8 cellular contexts compared by ENCODE assay signal in the genomic region with DNA sequence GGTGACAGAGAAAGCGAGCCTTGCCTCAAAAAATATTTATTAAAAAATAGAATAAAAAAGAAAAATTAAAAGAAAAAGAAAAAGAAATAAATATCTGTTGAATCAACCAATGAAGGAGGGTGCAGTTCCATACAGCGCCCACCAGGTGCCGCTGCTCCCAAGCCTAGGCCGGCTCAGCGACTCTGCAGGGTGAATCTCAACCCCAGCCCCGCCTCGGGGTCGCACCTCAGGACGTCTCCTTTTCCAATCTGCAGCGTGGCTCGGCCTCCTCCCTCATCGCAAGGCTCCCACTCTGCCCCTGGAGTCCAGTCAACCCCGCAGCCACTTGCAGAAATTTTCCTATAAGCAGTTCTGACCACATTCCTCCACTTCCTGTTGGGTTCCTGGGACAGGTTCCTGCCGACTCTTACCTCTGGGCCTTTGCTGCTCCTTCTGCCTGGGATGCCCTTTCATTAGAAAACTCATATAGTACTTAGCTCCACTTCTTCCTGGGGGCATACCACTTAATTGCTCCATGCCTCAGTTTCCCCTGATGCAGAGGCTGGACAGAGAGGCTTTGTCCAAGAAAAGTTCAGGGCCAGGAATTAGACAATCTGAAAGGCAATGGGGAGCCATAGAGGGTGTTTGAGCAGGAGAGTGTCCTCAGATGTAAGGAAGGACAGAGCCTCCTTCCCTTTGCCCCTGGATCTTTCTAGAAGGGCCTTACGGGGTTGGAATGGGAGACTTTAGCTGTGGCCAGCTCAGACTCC. TPM values are rescaled to one million over a fixed set of nuclear protein-coding genes. Genes with fewer than 3 reads are reported as not detected.
DNase-seq lines count a peak whose midpoint lies in the region; ATAC-seq and TF ChIP-seq lines count a peak whose summit lies in the region.

No MANE protein-coding gene starts in this region.

- DNase-seq in AG08396 (ENCODE audit: low spot score) (peak; percentile 79), H4 (ENCODE audit: low spot score) (peak; percentile 47), Peyer's patch (peak in 2 of 3 donors; percentile 71 to 82), activated T-helper 1 cell treated with Interleukin-2 at 50 U/mL for 16 hours (ENCODE audit: low read depth) (peak; percentile 49), fibroblast of the conjunctiva (ENCODE audit: low read depth) (peak; percentile 12), ovary (peak; percentile 22 to 65 (median 41)), type B pancreatic cell (ENCODE audit: extremely low spot score, unreplicated experiment) (peak; percentile 81)

- peaks cover 24% of the 10 kb centered on the region for H3K27me3 Mint-ChIP-seq in type B pancreatic cell

- TF ChIP-seq EP300 in ovary (IDR thresholded peaks at IDR 0.05): no peak

- H3K36me3 ChIP-seq in Peyer's patch: no peaks in the 10 kb centered on the region
- H3K36me3 ChIP-seq in ovary: no peaks in the 10 kb centered on the region

- TF ChIP-seq POLR2A in Peyer's patch (IDR thresholded peaks at IDR 0.05) (no peak), ovary (IDR thresholded peaks at IDR 0.05) (no peak)

- no peaks in the 10 kb centered on the region for H3K9me3 Mint-ChIP-seq in type B pancreatic cell

- intact Hi-C loops in ovary (cut with DNase I): loop anchor here (5.0 to 10.0 kb wide), 3 partner anchors 420 to 430 kb away; partner anchors contain the start of gene OR1M1 (in 1 of the 4)

- peaks cover 0 to 8% (median 2%) of the 10 kb centered on the region in 4 donors for H3K4me1 ChIP-seq in Peyer's patch
- H3K4me1 ChIP-seq in ovary (ENCODE audit: insufficient read depth): peaks cover 1% of the 10 kb centered on the region

- no peaks in the 10 kb centered on the region for H3K36me3 Mint-ChIP-seq in type B pancreatic cell

- WGBS in ovary, 3 donors: 5 to 6% (median 5%) methylated on average over 15 of the region's 15 CpGs

- TF ChIP-seq CTCF in Peyer's patch (IDR thresholded peaks at IDR 0.05) (peak; percentile 78 to 99 (median 88)), ovary (IDR thresholded peaks at IDR 0.05) (peak; percentile 48 to 90 (median 70)), type B pancreatic cell (conservative IDR thresholded peaks at IDR 0.05) (peak; percentile 99)

- ATAC-seq in HG03175 (IDR thresholded peaks at IDR 0.05; ENCODE audit: unreplicated experiment): no peak

- H3K4me1 Mint-ChIP-seq in type B pancreatic cell (ENCODE audit: unreplicated experiment): no peaks in the 10 kb centered on the region

- H3K9me3 ChIP-seq in Peyer's patch (no peaks in the 10 kb centered on the region), ovary (no peaks in the 10 kb centered on the region)

- H3K4me3 Mint-ChIP-seq in type B pancreatic cell: peak overlapping the region; percentile 78

- no peak overlapping the region for H3K27ac Mint-ChIP-seq in type B pancreatic cell

- H3K27ac ChIP-seq in Peyer's patch: no peak overlapping the region
- no peak overlapping the region for H3K27ac ChIP-seq in ovary

- H3K27me3 ChIP-seq in Peyer's patch (no peaks in the 10 kb centered on the region), ovary (no peaks in the 10 kb centered on the region)

- H3K4me3 ChIP-seq in Peyer's patch (peak overlapping the region in 1 of 4 donors; percentile 31), ovary (no peak overlapping the region)

RNA-seq across cellular contexts. Expression of gene NFILZ, which starts 24.3 kb away (rescaled TPM):
- total RNA-seq in H4 (2014; rRNA removed; shearing (Covaris generic)): not detected in 2 replicates
- not detected for total RNA-seq in Peyer's patch
- not detected for total RNA-seq in ovary
- not detected for polyA plus RNA-seq in ovary
- total RNA-seq in type B pancreatic cell (ENCODE audit: low replicate concordance): not detected in 2 replicates

RNA-seq across cellular contexts. Expression of gene ACTL9, which starts 43.8 kb away (rescaled TPM):
- total RNA-seq in H4 (2014; rRNA removed; shearing (Covaris generic)): not detected in 2 replicates
- total RNA-seq in Peyer's patch (not detected), ovary (not detected), type B pancreatic cell (ENCODE audit: low replicate concordance) (not detected in 2 replicates)
- not detected for polyA plus RNA-seq in ovary

RNA-seq across cellular contexts. Expression of gene ADAMTS10, which starts 44.2 kb away (rescaled TPM):
- 0.62 and 0.83 TPM in 2 replicates for total RNA-seq in H4 (2014; rRNA removed; shearing (Covaris generic))
- total RNA-seq in Peyer's patch (10 to 100 TPM in 3 of 4 donors, not detected in 1; 26.5 to 92.4 (median 37.2) TPM), ovary (10 to 100 TPM; 22.4 to 49.3 (median 37.4) TPM), type B pancreatic cell (ENCODE audit: low replicate concordance) (6.4 and 59.2 TPM in 2 replicates)
- 10 to 100 TPM in 1 of 2 donors, 1 to 10 TPM in 1; 6.2 to 37.5 TPM for polyA plus RNA-seq in ovary

Comparison
In these comparisons a context has a peak if more than half of its experiments do, and no peak if none do; other contexts are left out.
1. DNase-seq: peak in every context shown above with its lines; median percentile 81 in type B pancreatic cell; 79 in AG08396; 76 in Peyer's patch; 49 in activated T-helper 1 cell treated with Interleukin-2 at 50 U/mL for 16 hours; 47 in H4; 41 in ovary; 12 in fibroblast of the conjunctiva.